In genomic region chr5:82389347-82389746, GRCh38 we compare ENCODE assay signal across 12 cellular contexts.
DNase-seq lines count a peak whose midpoint lies in the region; ATAC-seq and TF ChIP-seq lines count a peak whose summit lies in the region.
"Had no signal": no experiment of that assay in that cellular context is flagged by ENCODE, and none has a peak within 500 bp of the region (broad histone marks: within the 10 kb centered on the region; RNA-seq: fewer than 3 reads in every experiment).

No MANE protein-coding gene starts in this region.

- no peak overlapping the region for H3K4me3 Mint-ChIP-seq in activated naive CD8-positive, alpha-beta T cell treated with anti-CD3 and anti-CD28 coated beads, Interleukin-2, amount 50 U/mL, for 24 hours
- no peak overlapping the region for H3K4me3 Mint-ChIP-seq in activated naive CD8-positive, alpha-beta T cell treated with anti-CD3 and anti-CD28 coated beads for 36 hours
- H3K4me3 Mint-ChIP-seq in T-helper 17 cell: peak overlapping the region; percentile 47
- H3K4me3 Mint-ChIP-seq: dendritic cell treated with granulocyte-macrophage colony-stimulating factor and Interleukin-4, amounts not matched to agents 40 ng/mL and 50 ng/mL, for 4 days had no signal

- H3K36me3 ChIP-seq in hepatocyte (replicated peaks; ENCODE audit: insufficient read depth, low read depth) (no peaks in the 10 kb centered on the region), aorta (ENCODE audit: control insufficient read depth in 1 of 2, insufficient read depth in 2 of 2, low read length in 1 of 2) (no peaks in the 10 kb centered on the region)
- H3K36me3 ChIP-seq: esophagus muscularis mucosa, thyroid gland had no signal

- H3K36me3 Mint-ChIP-seq in activated naive CD8-positive, alpha-beta T cell treated with anti-CD3 and anti-CD28 coated beads, Interleukin-2, amount 50 U/mL, for 24 hours (ENCODE audit: low read depth): no peaks in the 10 kb centered on the region
- no peaks in the 10 kb centered on the region for H3K36me3 Mint-ChIP-seq in activated naive CD8-positive, alpha-beta T cell treated with anti-CD3 and anti-CD28 coated beads for 36 hours
- peaks cover 2% of the 10 kb centered on the region for H3K36me3 Mint-ChIP-seq in T-helper 17 cell (ENCODE audit: low read depth)

- H3K27me3 ChIP-seq in hepatocyte (no peaks in the 10 kb centered on the region), aorta (ENCODE audit: control insufficient read depth in 1 of 2, insufficient read depth in 2 of 2, low read length in 1 of 2) (no peaks in the 10 kb centered on the region)
- H3K27me3 ChIP-seq: esophagus muscularis mucosa, thyroid gland had no signal

- 98% methylated on average over 2 of the region's 2 CpGs for WGBS in hepatocyte (ENCODE audit: low lambda C conversion rate, missing lambda C conversion rate)
- 82 to 86% methylated on average over 2 of the region's 2 CpGs for WGBS in aorta, 2 donors

- intact Hi-C loops in aorta (cut with DNase I): no loop called here

- H3K9me3 ChIP-seq in T-helper 17 cell (ENCODE audit: control insufficient read depth, low read length, poor library complexity, severe bottlenecking) (no peaks in the 10 kb centered on the region), hepatocyte (ENCODE audit: low read depth) (no peaks in the 10 kb centered on the region), aorta (ENCODE audit: control insufficient read depth, low read length) (no peaks in the 10 kb centered on the region)
- H3K9me3 ChIP-seq: esophagus muscularis mucosa, thyroid gland had no signal

- ATAC-seq in activated naive CD8-positive, alpha-beta T cell treated with anti-CD3 and anti-CD28 coated beads, Interleukin-2, amount 50 U/mL, for 24 hours: no peak
- ATAC-seq in T-helper 17 cell (no peak), aorta (ENCODE audit: low FRiP score) (no peak), GM21423 (IDR thresholded peaks at IDR 0.05; ENCODE audit: unreplicated experiment) (no peak), HG03159 (IDR thresholded peaks at IDR 0.05; ENCODE audit: unreplicated experiment) (no peak)

- peak overlapping the region; percentile 81 for H3K27ac ChIP-seq in hepatocyte
- H3K27ac ChIP-seq in aorta (ENCODE audit: low read depth in 1 of 2, low read length in 2 of 2): peak overlapping the region; percentile 47 to 77
- H3K27ac ChIP-seq: esophagus muscularis mucosa had no signal

- H3K4me1 ChIP-seq in hepatocyte (ENCODE audit: insufficient read depth) (peaks cover 26% of the 10 kb centered on the region), aorta (ENCODE audit: control insufficient read depth in 1 of 2, insufficient read depth in 2 of 2, low read length in 2 of 2) (no peaks in the 10 kb centered on the region)
- H3K4me1 ChIP-seq: thyroid gland had no signal

- peak overlapping the region; percentile 26 for H3K27ac Mint-ChIP-seq in activated naive CD8-positive, alpha-beta T cell treated with anti-CD3 and anti-CD28 coated beads, Interleukin-2, amount 50 U/mL, for 24 hours
- no peak overlapping the region for H3K27ac Mint-ChIP-seq in activated naive CD8-positive, alpha-beta T cell treated with anti-CD3 and anti-CD28 coated beads for 36 hours
- peak overlapping the region; percentile 69 for H3K27ac Mint-ChIP-seq in T-helper 17 cell
- H3K27ac Mint-ChIP-seq: dendritic cell treated with granulocyte-macrophage colony-stimulating factor and Interleukin-4, amounts not matched to agents 40 ng/mL and 50 ng/mL, for 4 days had no signal

- H3K4me3 ChIP-seq in hepatocyte: no peak overlapping the region
- no peak overlapping the region for H3K4me3 ChIP-seq in aorta (ENCODE audit: low read length in 2 of 2)
- H3K4me3 ChIP-seq: esophagus muscularis mucosa, thyroid gland had no signal

- no peak for TF ChIP-seq CTCF in hepatocyte (IDR thresholded peaks at IDR 0.05; ENCODE audit: poor library complexity)

- peaks cover 3% of the 10 kb centered on the region for H3K27me3 Mint-ChIP-seq in activated naive CD8-positive, alpha-beta T cell treated with anti-CD3 and anti-CD28 coated beads, Interleukin-2, amount 50 U/mL, for 24 hours
- H3K27me3 Mint-ChIP-seq in activated naive CD8-positive, alpha-beta T cell treated with anti-CD3 and anti-CD28 coated beads for 36 hours: no peaks in the 10 kb centered on the region
- no peaks in the 10 kb centered on the region for H3K27me3 Mint-ChIP-seq in T-helper 17 cell

- H3K4me1 Mint-ChIP-seq in activated naive CD8-positive, alpha-beta T cell treated with anti-CD3 and anti-CD28 coated beads, Interleukin-2, amount 50 U/mL, for 24 hours: peaks cover 5% of the 10 kb centered on the region
- H3K4me1 Mint-ChIP-seq in activated naive CD8-positive, alpha-beta T cell treated with anti-CD3 and anti-CD28 coated beads for 36 hours: peaks cover 2% of the 10 kb centered on the region
- peaks cover 8% of the 10 kb centered on the region for H3K4me1 Mint-ChIP-seq in T-helper 17 cell

- no peaks in the 10 kb centered on the region for H3K79me2 ChIP-seq in hepatocyte

- no peaks in the 10 kb centered on the region for H4K20me1 ChIP-seq in hepatocyte (ENCODE audit: insufficient read depth, poor library complexity, severe bottlenecking)

- no peak overlapping the region for H2AFZ ChIP-seq in hepatocyte

- peaks cover 4% of the 10 kb centered on the region for H3K9me2 ChIP-seq in hepatocyte (replicated peaks; ENCODE audit: insufficient read depth)

- DNase-seq in activated naive CD8-positive, alpha-beta T cell treated with anti-CD3 and anti-CD28 coated beads, Interleukin-2, amount 50 U/mL, for 24 hours: no peak
- DNase-seq in activated naive CD8-positive, alpha-beta T cell treated with anti-CD3 and anti-CD28 coated beads for 36 hours: no peak
- no peak for DNase-seq in T-helper 17 cell
- DNase-seq in hepatocyte (ENCODE audit: low spot score): no peak
- DNase-seq in aorta: no peak
- no peak for DNase-seq in iPS-NIHi7 (ENCODE audit: extremely low spot score)
- DNase-seq: left colon, thyroid gland had no signal

- H3K4me2 ChIP-seq in hepatocyte: no peak overlapping the region

- H3K9me3 Mint-ChIP-seq in activated naive CD8-positive, alpha-beta T cell treated with anti-CD3 and anti-CD28 coated beads, Interleukin-2, amount 50 U/mL, for 24 hours: no peaks in the 10 kb centered on the region
- H3K9me3 Mint-ChIP-seq in activated naive CD8-positive, alpha-beta T cell treated with anti-CD3 and anti-CD28 coated beads for 36 hours: no peaks in the 10 kb centered on the region
